In the genomic region with DNA sequence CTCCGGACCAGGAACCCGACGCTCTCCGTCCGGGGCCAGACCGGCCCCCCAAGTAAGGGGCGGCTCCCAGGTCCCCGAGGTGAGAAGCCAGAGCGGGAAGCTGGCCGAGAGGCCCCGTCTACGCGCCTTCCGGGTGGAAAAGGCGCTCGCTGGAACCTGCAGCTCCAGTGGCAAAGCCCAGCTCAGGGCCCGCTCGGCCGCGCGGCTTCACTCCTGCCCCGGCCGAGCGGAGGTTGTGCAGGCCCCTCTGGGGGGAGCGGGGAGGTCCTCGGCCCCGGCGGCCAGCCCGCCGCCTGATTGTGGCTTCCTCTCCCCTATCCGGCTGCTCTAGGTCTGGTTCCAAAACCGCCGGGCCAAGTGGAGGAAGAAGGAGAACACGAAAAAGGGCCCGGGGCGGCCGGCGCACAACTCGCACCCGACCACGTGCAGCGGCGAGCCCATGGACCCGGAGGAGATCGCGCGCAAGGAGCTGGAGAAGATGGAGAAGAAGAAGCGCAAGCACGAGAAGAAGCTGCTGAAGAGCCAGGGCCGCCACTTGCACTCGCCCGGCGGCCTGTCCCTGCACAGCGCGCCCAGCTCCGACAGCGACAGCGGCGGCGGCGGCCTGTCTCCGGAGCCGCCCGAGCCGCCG, we compare ENCODE assay signal across 1 cellular context.
TF ChIP-seq lines count a peak whose summit lies in the region.

No MANE protein-coding gene starts in this region.

TF ChIP-seq in SK-N-SH treated with all-trans-retinoic acid at 6 μM for 48 hours, 23 proteins besides CTCF, POLR2A, EP300 and RAD21 (continued from another document):
- TF ChIP-seq, protein P1, sequence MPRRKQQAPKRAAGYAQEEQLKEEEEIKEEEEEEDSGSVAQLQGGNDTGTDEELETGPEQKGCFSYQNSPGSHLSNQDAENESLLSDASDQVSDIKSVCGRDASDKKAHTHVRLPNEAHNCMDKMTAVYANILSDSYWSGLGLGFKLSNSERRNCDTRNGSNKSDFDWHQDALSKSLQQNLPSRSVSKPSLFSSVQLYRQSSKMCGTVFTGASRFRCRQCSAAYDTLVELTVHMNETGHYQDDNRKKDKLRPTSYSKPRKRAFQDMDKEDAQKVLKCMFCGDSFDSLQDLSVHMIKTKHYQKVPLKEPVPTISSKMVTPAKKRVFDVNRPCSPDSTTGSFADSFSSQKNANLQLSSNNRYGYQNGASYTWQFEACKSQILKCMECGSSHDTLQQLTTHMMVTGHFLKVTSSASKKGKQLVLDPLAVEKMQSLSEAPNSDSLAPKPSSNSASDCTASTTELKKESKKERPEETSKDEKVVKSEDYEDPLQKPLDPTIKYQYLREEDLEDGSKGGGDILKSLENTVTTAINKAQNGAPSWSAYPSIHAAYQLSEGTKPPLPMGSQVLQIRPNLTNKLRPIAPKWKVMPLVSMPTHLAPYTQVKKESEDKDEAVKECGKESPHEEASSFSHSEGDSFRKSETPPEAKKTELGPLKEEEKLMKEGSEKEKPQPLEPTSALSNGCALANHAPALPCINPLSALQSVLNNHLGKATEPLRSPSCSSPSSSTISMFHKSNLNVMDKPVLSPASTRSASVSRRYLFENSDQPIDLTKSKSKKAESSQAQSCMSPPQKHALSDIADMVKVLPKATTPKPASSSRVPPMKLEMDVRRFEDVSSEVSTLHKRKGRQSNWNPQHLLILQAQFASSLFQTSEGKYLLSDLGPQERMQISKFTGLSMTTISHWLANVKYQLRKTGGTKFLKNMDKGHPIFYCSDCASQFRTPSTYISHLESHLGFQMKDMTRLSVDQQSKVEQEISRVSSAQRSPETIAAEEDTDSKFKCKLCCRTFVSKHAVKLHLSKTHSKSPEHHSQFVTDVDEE (CRISPR knock-in tag; IDR thresholded peaks at IDR 0.05): no peak
- TF ChIP-seq ZFP30 (CRISPR knock-in tag; IDR thresholded peaks at IDR 0.05): no peak
- TF ChIP-seq, protein P2, sequence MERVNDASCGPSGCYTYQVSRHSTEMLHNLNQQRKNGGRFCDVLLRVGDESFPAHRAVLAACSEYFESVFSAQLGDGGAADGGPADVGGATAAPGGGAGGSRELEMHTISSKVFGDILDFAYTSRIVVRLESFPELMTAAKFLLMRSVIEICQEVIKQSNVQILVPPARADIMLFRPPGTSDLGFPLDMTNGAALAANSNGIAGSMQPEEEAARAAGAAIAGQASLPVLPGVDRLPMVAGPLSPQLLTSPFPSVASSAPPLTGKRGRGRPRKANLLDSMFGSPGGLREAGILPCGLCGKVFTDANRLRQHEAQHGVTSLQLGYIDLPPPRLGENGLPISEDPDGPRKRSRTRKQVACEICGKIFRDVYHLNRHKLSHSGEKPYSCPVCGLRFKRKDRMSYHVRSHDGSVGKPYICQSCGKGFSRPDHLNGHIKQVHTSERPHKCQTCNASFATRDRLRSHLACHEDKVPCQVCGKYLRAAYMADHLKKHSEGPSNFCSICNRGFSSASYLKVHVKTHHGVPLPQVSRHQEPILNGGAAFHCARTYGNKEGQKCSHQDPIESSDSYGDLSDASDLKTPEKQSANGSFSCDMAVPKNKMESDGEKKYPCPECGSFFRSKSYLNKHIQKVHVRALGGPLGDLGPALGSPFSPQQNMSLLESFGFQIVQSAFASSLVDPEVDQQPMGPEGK (CRISPR knock-in tag; IDR thresholded peaks at IDR 0.05; ENCODE audit: borderline replicate concordance): no peak
- TF ChIP-seq TCF4 (CRISPR knock-in tag; IDR thresholded peaks at IDR 0.05; ENCODE audit: borderline replicate concordance): no peak
- TF ChIP-seq, protein P3, sequence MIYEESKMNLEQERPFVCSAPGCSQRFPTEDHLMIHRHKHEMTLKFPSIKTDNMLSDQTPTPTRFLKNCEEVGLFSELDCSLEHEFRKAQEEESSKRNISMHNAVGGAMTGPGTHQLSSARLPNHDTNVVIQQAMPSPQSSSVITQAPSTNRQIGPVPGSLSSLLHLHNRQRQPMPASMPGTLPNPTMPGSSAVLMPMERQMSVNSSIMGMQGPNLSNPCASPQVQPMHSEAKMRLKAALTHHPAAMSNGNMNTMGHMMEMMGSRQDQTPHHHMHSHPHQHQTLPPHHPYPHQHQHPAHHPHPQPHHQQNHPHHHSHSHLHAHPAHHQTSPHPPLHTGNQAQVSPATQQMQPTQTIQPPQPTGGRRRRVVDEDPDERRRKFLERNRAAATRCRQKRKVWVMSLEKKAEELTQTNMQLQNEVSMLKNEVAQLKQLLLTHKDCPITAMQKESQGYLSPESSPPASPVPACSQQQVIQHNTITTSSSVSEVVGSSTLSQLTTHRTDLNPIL (CRISPR knock-in tag; IDR thresholded peaks at IDR 0.05; ENCODE audit: low read depth): no peak
- TF ChIP-seq ARNTL (CRISPR knock-in tag; IDR thresholded peaks at IDR 0.05; ENCODE audit: borderline replicate concordance, low read depth): no peak
- no peak for TF ChIP-seq RARB (CRISPR knock-in tag; IDR thresholded peaks at IDR 0.05)
